Comparison of ENCODE assay signal across 8 cellular contexts in the genomic region with DNA sequence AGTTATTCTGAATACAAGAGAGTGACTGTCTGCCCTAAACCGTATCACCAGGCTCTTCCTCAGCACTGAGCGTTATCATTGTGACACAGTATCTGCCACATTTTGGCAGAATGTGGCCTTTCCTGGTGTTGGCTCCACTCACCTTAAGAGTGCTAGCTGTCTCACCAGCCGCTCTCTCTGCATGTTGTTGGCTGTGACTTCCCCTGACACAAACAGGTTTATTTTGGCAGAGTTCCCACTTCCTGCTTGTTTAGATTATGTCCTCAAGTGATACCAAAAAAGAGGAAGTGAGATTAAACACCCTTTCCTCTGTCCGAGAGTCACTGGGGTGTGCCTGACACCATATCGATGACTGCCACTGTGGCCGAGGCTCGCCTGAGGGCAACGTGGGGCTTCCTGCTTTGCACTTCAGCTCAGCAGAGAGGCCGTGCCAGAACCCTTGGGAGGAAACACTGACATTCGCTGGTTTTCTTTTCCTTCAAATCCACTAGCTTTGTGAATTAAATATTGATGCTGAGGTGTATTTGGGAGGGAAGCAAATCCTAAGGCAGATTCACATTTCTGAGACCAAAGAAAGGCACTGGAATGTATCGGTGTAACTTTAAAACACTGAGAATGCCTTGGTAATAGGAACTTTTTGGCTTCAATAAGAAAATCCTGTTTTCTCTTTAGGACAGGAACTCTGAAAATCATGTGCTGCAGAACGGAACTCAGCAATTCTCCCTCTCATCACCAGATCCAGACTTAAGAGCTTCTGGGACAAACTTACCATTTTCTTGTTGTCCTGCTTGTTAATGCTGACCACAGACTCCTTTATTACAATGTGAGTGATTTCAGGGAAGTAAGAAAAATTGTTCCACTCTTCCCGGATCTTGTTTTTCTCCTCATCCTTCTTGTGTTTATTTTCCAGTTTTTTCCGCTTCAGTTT.
A peak's percentile ranks its signal among the peaks of the same experiment; 100 is the strongest.
DNase-seq lines count a peak whose midpoint lies in the region; ATAC-seq and TF ChIP-seq lines count a peak whose summit lies in the region.

No MANE protein-coding gene starts in this region.

- H3K9ac ChIP-seq in SU-DHL-6 (ENCODE audit: low read length) = no peak overlapping the region

- TF ChIP-seq CTCF in SU-DHL-6 (IDR thresholded peaks at IDR 0.05; ENCODE audit: insufficient read depth, low read length, poor library complexity, severe bottlenecking) (no peak), brain microvascular endothelial cell (IDR thresholded peaks at IDR 0.05; ENCODE audit: low read depth, low read length, missing control alignments) (no peak)

- H4K20me1 ChIP-seq in SU-DHL-6 (ENCODE audit: low read depth, low read length) = no peaks in the 10 kb centered on the region

- H2AFZ ChIP-seq in SU-DHL-6 (ENCODE audit: low read depth, low read length, severe bottlenecking) = no peak overlapping the region

- H3K4me2 ChIP-seq in SU-DHL-6 (ENCODE audit: low read depth, low read length, poor library complexity, severe bottlenecking) = peak overlapping the region; percentile 43

- WGBS in aorta, 2 donors = 84 to 85% methylated on average over 14 of the region's 14 CpGs

- ATAC-seq in GM19324 (IDR thresholded peaks at IDR 0.05; ENCODE audit: low FRiP score, unreplicated experiment) = peak; percentile 99
- ATAC-seq in HG03342 (IDR thresholded peaks at IDR 0.05; ENCODE audit: unreplicated experiment) = peak; percentile 100
- ATAC-seq in naive thymus-derived CD8-positive, alpha-beta T cell = peak; percentile 79 to 83
- peak; percentile 67 for ATAC-seq in aorta (ENCODE audit: low FRiP score)

- H3K4me1 ChIP-seq in aorta (ENCODE audit: control insufficient read depth in 1 of 2, insufficient read depth in 2 of 2, low read length in 2 of 2) = no peaks in the 10 kb centered on the region

- H3K9me3 ChIP-seq in SU-DHL-6 (ENCODE audit: insufficient read depth, low read length) (no peaks in the 10 kb centered on the region), aorta (ENCODE audit: control insufficient read depth, low read length) (no peaks in the 10 kb centered on the region)

- H3K27me3 Mint-ChIP-seq in naive thymus-derived CD8-positive, alpha-beta T cell = no peaks in the 10 kb centered on the region

- H3K9me2 ChIP-seq in SU-DHL-6 (replicated peaks; ENCODE audit: insufficient read depth, low read length) = no peaks in the 10 kb centered on the region

- H3K36me3 ChIP-seq in SU-DHL-6 (ENCODE audit: low read length) (peaks cover 9% of the 10 kb centered on the region; the same call in 1 of the 2 replicates), aorta (ENCODE audit: control insufficient read depth in 1 of 2, insufficient read depth in 2 of 2, low read length in 1 of 2) (peaks cover 4 to 6% of the 10 kb centered on the region in 2 donors), brain microvascular endothelial cell (replicated peaks) (peaks cover 28% of the 10 kb centered on the region)

- no peaks in the 10 kb centered on the region for H3K79me2 ChIP-seq in SU-DHL-6 (ENCODE audit: insufficient read depth, low read length)

- peak overlapping the region; percentile 66 for H3K27ac ChIP-seq in SU-DHL-6 (ENCODE audit: low read depth, low read length)
- H3K27ac ChIP-seq in aorta (ENCODE audit: low read depth in 1 of 2, low read length in 2 of 2) = no peak overlapping the region
- no peak overlapping the region for H3K27ac ChIP-seq in brain microvascular endothelial cell

- intact Hi-C loops in aorta (cut with DNase I) = no loop called here

- in situ Hi-C loops in brain microvascular endothelial cell (cut with HindIII; ENCODE audit: low pct_ligation_motif_present, low sequenced_read_pairs) = no loop called here

- H3K27me3 ChIP-seq in SU-DHL-6 (ENCODE audit: low read length) = no peaks in the 10 kb centered on the region
- no peaks in the 10 kb centered on the region for H3K27me3 ChIP-seq in aorta (ENCODE audit: control insufficient read depth in 1 of 2, insufficient read depth in 2 of 2, low read length in 1 of 2)
- H3K27me3 ChIP-seq in brain microvascular endothelial cell (replicated peaks) = no peaks in the 10 kb centered on the region

- DNase-seq in Ammon's horn (ENCODE audit: low spot score) (peak; percentile 66), aorta (peak in 1 of 2 donors; percentile 81), brain microvascular endothelial cell (no peak)
- DNase-seq in central memory CD4-positive, alpha-beta T cell = peak; percentile 67
- peak in 8 of 10 donors; percentile 6 to 67 (median 44) for DNase-seq in naive thymus-derived CD8-positive, alpha-beta T cell

- H3K36me3 Mint-ChIP-seq in naive thymus-derived CD8-positive, alpha-beta T cell = peaks cover 8 to 81% (median 36%) of the 10 kb centered on the region in 3 donors

- H3K9me3 Mint-ChIP-seq in naive thymus-derived CD8-positive, alpha-beta T cell = no peaks in the 10 kb centered on the region

- peak overlapping the region; percentile 9 to 52 (median 32) for H3K4me3 Mint-ChIP-seq in naive thymus-derived CD8-positive, alpha-beta T cell

- H3K27ac Mint-ChIP-seq in naive thymus-derived CD8-positive, alpha-beta T cell = peak overlapping the region; percentile 61 to 91 (median 86)

- H3K4me1 Mint-ChIP-seq in naive thymus-derived CD8-positive, alpha-beta T cell = peaks cover 31 to 52% (median 45%) of the 10 kb centered on the region in 4 donors

- peaks cover 14% of the 10 kb centered on the region for H3F3A ChIP-seq in SU-DHL-6 (ENCODE audit: insufficient read depth)

- H3K4me3 ChIP-seq in SU-DHL-6 (ENCODE audit: insufficient read depth, low read length, poor library complexity, severe bottlenecking) (peak overlapping the region; percentile 12), aorta (ENCODE audit: low read length in 2 of 2) (no peak overlapping the region), brain microvascular endothelial cell (ENCODE audit: low read depth, low read length) (no peak overlapping the region)

- POLR2A ChIA-PET in naive thymus-derived CD8-positive, alpha-beta T cell (lab: Charles Lee) = interaction anchor here (0.6 to 1.3 kb wide), 3 partner anchors 7 to 98 kb away, joined by 3 to 5 read pairs (median 4); no protein-coding TSS in a partner anchor
